11 cellular contexts compared by ENCODE assay signal in genomic region chr2:71934595-71935263, GRCh38.
DNase-seq lines count a peak whose midpoint lies in the region; ATAC-seq and TF ChIP-seq lines count a peak whose summit lies in the region.
"Had no signal": no experiment of that assay in that cellular context is flagged by ENCODE, and none has a peak within 500 bp of the region (broad histone marks: within the 10 kb centered on the region; RNA-seq: fewer than 3 reads in every experiment).

No MANE protein-coding gene starts in this region.

- no peak overlapping the region for H3K27ac Mint-ChIP-seq in activated CD4-positive, alpha-beta T cell treated with anti-CD3 and anti-CD28 coated beads, Interleukin-2, amount 10 ng/mL, durations not matched to agents 24 days and 14 days
- H3K27ac Mint-ChIP-seq in neural progenitor cell, result no peak overlapping the region
- H3K27ac Mint-ChIP-seq: T-helper 1 cell treated with Interleukin-12 subunit alpha and Interleukin-12 subunit beta and Interleukin-4 antibody, amounts not matched to agents 30 μg/mL and 1 μg/mL, for 36 hours had no signal

- H3F3A ChIP-seq in PC-3 (ENCODE audit: low read length, unreplicated experiment) (no peaks in the 10 kb centered on the region), neural progenitor cell (ENCODE audit: low read depth) (no peaks in the 10 kb centered on the region)

- H2AFZ ChIP-seq in PC-3 (ENCODE audit: low read length) (no peak overlapping the region), neural progenitor cell (replicated peaks) (no peak overlapping the region)

- TF ChIP-seq POLR2A in lower leg skin (IDR thresholded peaks at IDR 0.05), result no peak
- no peak for TF ChIP-seq POLR2A in vagina (IDR thresholded peaks at IDR 0.05)

- intact Hi-C loops in activated CD4-positive, alpha-beta T cell treated with anti-CD3 and anti-CD28 coated beads, Interleukin-2, amount 10 ng/mL, durations not matched to agents 24 days and 14 days (cut with micrococcal nuclease), result no loop called here
- intact Hi-C loops in lower leg skin (cut with DNase I; ENCODE audit: low total_unique reads) (no loop called here), vagina (cut with DNase I) (loop anchor here (10.0 kb wide), 1 partner anchor 210 kb away; the partner anchor contains the start of gene CYP26B1), PC-3 (cut with micrococcal nuclease) (loop anchor here (1.0 kb wide), 1 partner anchor 216 kb away; no protein-coding TSS in a partner anchor)

- H3K4me1 Mint-ChIP-seq in activated CD4-positive, alpha-beta T cell treated with anti-CD3 and anti-CD28 coated beads, Interleukin-2, amount 10 ng/mL, durations not matched to agents 24 days and 14 days, result no peaks in the 10 kb centered on the region
- no peaks in the 10 kb centered on the region for H3K4me1 Mint-ChIP-seq in neural progenitor cell

- 45 to 47% methylated on average over 4 of the region's 4 CpGs for WGBS in lower leg skin, 2 donors

- peaks cover 2% of the 10 kb centered on the region for H3K27me3 Mint-ChIP-seq in activated CD4-positive, alpha-beta T cell treated with anti-CD3 and anti-CD28 coated beads, Interleukin-2, amount 10 ng/mL, durations not matched to agents 24 days and 14 days
- peaks cover 7% of the 10 kb centered on the region for H3K27me3 Mint-ChIP-seq in neural progenitor cell (ENCODE audit: insufficient read depth, low read depth)

- H3K27me3 ChIP-seq in brain microvascular endothelial cell (replicated peaks), result no peaks in the 10 kb centered on the region
- H3K27me3 ChIP-seq in vagina, result no peaks in the 10 kb centered on the region
- no peaks in the 10 kb centered on the region for H3K27me3 ChIP-seq in PC-3 (ENCODE audit: low read length)
- no peaks in the 10 kb centered on the region for H3K27me3 ChIP-seq in neural progenitor cell

- H3K4me1 ChIP-seq in vagina (peaks cover 35% of the 10 kb centered on the region), PC-3 (ENCODE audit: insufficient read depth, low read length) (peaks cover 5% of the 10 kb centered on the region; the same call in 1 of the 2 replicates), neural progenitor cell (no peaks in the 10 kb centered on the region)

- H3K9me3 Mint-ChIP-seq in activated CD4-positive, alpha-beta T cell treated with anti-CD3 and anti-CD28 coated beads, Interleukin-2, amount 10 ng/mL, durations not matched to agents 24 days and 14 days, result no peaks in the 10 kb centered on the region
- H3K9me3 Mint-ChIP-seq in neural progenitor cell, result no peaks in the 10 kb centered on the region
- H3K9me3 Mint-ChIP-seq: T-helper 1 cell treated with Interleukin-12 subunit alpha and Interleukin-12 subunit beta and Interleukin-4 antibody, amounts not matched to agents 30 μg/mL and 1 μg/mL, for 36 hours had no signal

- no peak for ATAC-seq in PC-3

- H3K4me3 ChIP-seq in brain microvascular endothelial cell (ENCODE audit: low read depth, low read length), result no peak overlapping the region
- no peak overlapping the region for H3K4me3 ChIP-seq in lower leg skin (ENCODE audit: low read depth, poor library complexity, severe bottlenecking)
- H3K4me3 ChIP-seq in vagina, result no peak overlapping the region
- no peak overlapping the region for H3K4me3 ChIP-seq in PC-3 (ENCODE audit: low read length)
- H3K4me3 ChIP-seq in neural progenitor cell, result no peak overlapping the region

- in situ Hi-C loops in brain microvascular endothelial cell (cut with HindIII; ENCODE audit: low pct_ligation_motif_present, low sequenced_read_pairs), result no loop called here

- DNase-seq in activated CD4-positive, alpha-beta T cell treated with anti-CD3 and anti-CD28 coated beads, Interleukin-2, amount 10 ng/mL, durations not matched to agents 24 days and 14 days, result peak; percentile 40
- DNase-seq in activated CD4-positive, alpha-beta T cell treated with anti-CD3 and anti-CD28 coated beads for 1 hour, result no peak
- DNase-seq in brain microvascular endothelial cell (peak; percentile 51), lower leg skin (ENCODE audit: low spot score in 2 of 2) (peak; percentile 52 to 93), vagina (ENCODE audit: extremely low spot score in 2 of 2) (peak in 1 of 2 donors; percentile 92), PC-3 (no peak), neural progenitor cell (ENCODE audit: low spot score) (no peak)
- DNase-seq in activated CD4-positive, CD25-positive, alpha-beta regulatory T cell (lab: John Stamatoyannopoulos, UW), result no peak
- DNase-seq: activated effector memory CD4-positive, alpha-beta T cell treated with Interleukin-2 at 50 U/mL for 16 hours; stimulated activated CD4-positive, alpha-beta T cell treated with anti-CD3 and anti-CD28 coated beads, Interleukin-15, amount 100 ng/mL, for 24 hours had no signal

- H3K27ac ChIP-seq in brain microvascular endothelial cell, result peak overlapping the region; percentile 27
- H3K27ac ChIP-seq in vagina, result peak overlapping the region; percentile 61
- no peak overlapping the region for H3K27ac ChIP-seq in PC-3 (ENCODE audit: low read length)
- H3K27ac ChIP-seq in neural progenitor cell, result no peak overlapping the region

- CTCF ChIA-PET in PC-3 (lab: Charles Lee), result interaction anchor here (1.7 kb wide), 1 partner anchor 216 kb away, joined by 10 read pairs; no protein-coding TSS in a partner anchor

- POLR2A ChIA-PET in PC-3 (lab: Charles Lee; ENCODE audit: unreplicated experiment), result no interaction called here

- TF ChIP-seq CTCF in brain microvascular endothelial cell (IDR thresholded peaks at IDR 0.05; ENCODE audit: low read depth, low read length, missing control alignments), result no peak
- TF ChIP-seq CTCF in lower leg skin (IDR thresholded peaks at IDR 0.05), result no peak
- TF ChIP-seq CTCF in vagina (IDR thresholded peaks at IDR 0.05), result no peak
- TF ChIP-seq CTCF in PC-3 (conservative IDR thresholded peaks at IDR 0.05; ENCODE audit: low read depth, low read length), result no peak
- TF ChIP-seq CTCF in neural progenitor cell (IDR thresholded peaks at IDR 0.05), result no peak

- H3K79me2 ChIP-seq in PC-3 (ENCODE audit: low read length) (no peaks in the 10 kb centered on the region), neural progenitor cell (ENCODE audit: low read depth) (no peaks in the 10 kb centered on the region)

- H3K36me3 ChIP-seq in brain microvascular endothelial cell (replicated peaks), result no peaks in the 10 kb centered on the region
- H3K36me3 ChIP-seq in vagina, result no peaks in the 10 kb centered on the region
- no peaks in the 10 kb centered on the region for H3K36me3 ChIP-seq in PC-3 (ENCODE audit: low read depth, low read length)
- H3K36me3 ChIP-seq in neural progenitor cell, result no peaks in the 10 kb centered on the region

- BruUV-seq in PC-3 (replicated peaks; lab: Mats Ljungman, UMichigan), result no TSS peak

- H3K4me2 ChIP-seq in PC-3 (ENCODE audit: low read length) (no peak overlapping the region), neural progenitor cell (no peak overlapping the region)

- no peak overlapping the region for H3K4me3 Mint-ChIP-seq in activated CD4-positive, alpha-beta T cell treated with anti-CD3 and anti-CD28 coated beads, Interleukin-2, amount 10 ng/mL, durations not matched to agents 24 days and 14 days
- H3K4me3 Mint-ChIP-seq in neural progenitor cell, result no peak overlapping the region
- H3K4me3 Mint-ChIP-seq: T-helper 1 cell treated with Interleukin-12 subunit alpha and Interleukin-12 subunit beta and Interleukin-4 antibody, amounts not matched to agents 30 μg/mL and 1 μg/mL, for 36 hours had no signal

- no peaks in the 10 kb centered on the region for H3K9me2 ChIP-seq in PC-3 (replicated peaks; ENCODE audit: low read length)

- H3K9me3 ChIP-seq in vagina, result no peaks in the 10 kb centered on the region
- H3K9me3 ChIP-seq in PC-3 (ENCODE audit: low read length), result no peaks in the 10 kb centered on the region
- H3K9me3 ChIP-seq in neural progenitor cell (ENCODE audit: low read depth), result no peaks in the 10 kb centered on the region

- no peak overlapping the region for H3K9ac ChIP-seq in PC-3 (ENCODE audit: low read length)
- H3K9ac ChIP-seq in neural progenitor cell, result no peak overlapping the region

- H4K20me1 ChIP-seq in PC-3 (ENCODE audit: low read length), result no peaks in the 10 kb centered on the region
- no peaks in the 10 kb centered on the region for H4K20me1 ChIP-seq in neural progenitor cell (ENCODE audit: low read depth)

- H3K36me3 Mint-ChIP-seq in activated CD4-positive, alpha-beta T cell treated with anti-CD3 and anti-CD28 coated beads, Interleukin-2, amount 10 ng/mL, durations not matched to agents 24 days and 14 days (ENCODE audit: low read depth), result no peaks in the 10 kb centered on the region
- no peaks in the 10 kb centered on the region for H3K36me3 Mint-ChIP-seq in neural progenitor cell

Comparison
In these comparisons a context has a peak if more than half of its experiments do, and no peak if none do; other contexts are left out.
1. DNase-seq: peak in activated CD4-positive, alpha-beta T cell treated with anti-CD3 and anti-CD28 coated beads, Interleukin-2, amount 10 ng/mL, durations not matched to agents 24 days and 14 days (single experiment), brain microvascular endothelial cell (single experiment) and lower leg skin (2 of 2); none in activated CD4-positive, alpha-beta T cell treated with anti-CD3 and anti-CD28 coated beads for 1 hour (single experiment), PC-3 (single experiment), activated CD4-positive, CD25-positive, alpha-beta regulatory T cell (0 of 4) and neural progenitor cell (single experiment).
2. H3K27ac ChIP-seq: peak in brain microvascular endothelial cell (single experiment) and vagina (single experiment); none in PC-3 (single experiment) and neural progenitor cell (single experiment).
3. intact Hi-C loops: an anchor here in vagina (10.0 kb wide) and PC-3 (1.0 kb wide); none called in activated CD4-positive, alpha-beta T cell treated with anti-CD3 and anti-CD28 coated beads, Interleukin-2, amount 10 ng/mL, durations not matched to agents 24 days and 14 days and lower leg skin.